1 cellular context compared by ENCODE assay signal in the genomic region with DNA sequence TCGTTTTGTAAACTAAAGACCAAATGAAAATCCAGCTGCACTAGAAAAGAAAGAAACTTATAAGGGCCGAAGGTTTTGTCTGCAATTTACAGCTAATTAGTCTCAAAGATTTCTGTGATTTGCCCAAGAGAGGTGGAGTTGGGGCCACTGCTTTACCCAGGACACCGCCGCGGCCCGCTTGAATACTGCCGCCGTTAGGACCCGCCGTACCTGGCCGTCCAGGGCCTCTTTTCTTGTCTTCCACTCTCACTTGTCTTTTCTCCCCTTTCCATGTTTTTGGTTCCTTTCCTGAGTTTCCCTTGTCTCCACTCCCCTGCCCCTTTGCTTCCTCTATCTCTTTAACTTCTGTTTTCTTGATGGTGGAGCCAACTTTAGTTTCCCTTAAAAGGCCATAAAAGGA.
TF ChIP-seq lines count a peak whose summit lies in the region.

No MANE protein-coding gene starts in this region.

TF ChIP-seq in HCT116, 20 proteins besides CTCF, POLR2A, EP300 and RAD21 (continued from another document):
- TF ChIP-seq, protein P1, sequence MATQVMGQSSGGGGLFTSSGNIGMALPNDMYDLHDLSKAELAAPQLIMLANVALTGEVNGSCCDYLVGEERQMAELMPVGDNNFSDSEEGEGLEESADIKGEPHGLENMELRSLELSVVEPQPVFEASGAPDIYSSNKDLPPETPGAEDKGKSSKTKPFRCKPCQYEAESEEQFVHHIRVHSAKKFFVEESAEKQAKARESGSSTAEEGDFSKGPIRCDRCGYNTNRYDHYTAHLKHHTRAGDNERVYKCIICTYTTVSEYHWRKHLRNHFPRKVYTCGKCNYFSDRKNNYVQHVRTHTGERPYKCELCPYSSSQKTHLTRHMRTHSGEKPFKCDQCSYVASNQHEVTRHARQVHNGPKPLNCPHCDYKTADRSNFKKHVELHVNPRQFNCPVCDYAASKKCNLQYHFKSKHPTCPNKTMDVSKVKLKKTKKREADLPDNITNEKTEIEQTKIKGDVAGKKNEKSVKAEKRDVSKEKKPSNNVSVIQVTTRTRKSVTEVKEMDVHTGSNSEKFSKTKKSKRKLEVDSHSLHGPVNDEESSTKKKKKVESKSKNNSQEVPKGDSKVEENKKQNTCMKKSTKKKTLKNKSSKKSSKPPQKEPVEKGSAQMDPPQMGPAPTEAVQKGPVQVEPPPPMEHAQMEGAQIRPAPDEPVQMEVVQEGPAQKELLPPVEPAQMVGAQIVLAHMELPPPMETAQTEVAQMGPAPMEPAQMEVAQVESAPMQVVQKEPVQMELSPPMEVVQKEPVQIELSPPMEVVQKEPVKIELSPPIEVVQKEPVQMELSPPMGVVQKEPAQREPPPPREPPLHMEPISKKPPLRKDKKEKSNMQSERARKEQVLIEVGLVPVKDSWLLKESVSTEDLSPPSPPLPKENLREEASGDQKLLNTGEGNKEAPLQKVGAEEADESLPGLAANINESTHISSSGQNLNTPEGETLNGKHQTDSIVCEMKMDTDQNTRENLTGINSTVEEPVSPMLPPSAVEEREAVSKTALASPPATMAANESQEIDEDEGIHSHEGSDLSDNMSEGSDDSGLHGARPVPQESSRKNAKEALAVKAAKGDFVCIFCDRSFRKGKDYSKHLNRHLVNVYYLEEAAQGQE (IDR thresholded peaks at IDR 0.05; ENCODE audit: low read depth): no peak
- TF ChIP-seq YY1 (IDR thresholded peaks at IDR 0.05; ENCODE audit: extremely low read depth, insufficient replicate concordance, low read depth, low read length) (no peak), EGR1 (IDR thresholded peaks at IDR 0.05; ENCODE audit: low read depth) (no peak), ZFX (IDR thresholded peaks at IDR 0.05) (no peak), SRF (IDR thresholded peaks at IDR 0.05; ENCODE audit: low read depth) (no peak), FOSL1 (IDR thresholded peaks at IDR 0.05; ENCODE audit: low read depth) (no peak), ZNF274 (IDR thresholded peaks at IDR 0.05; ENCODE audit: low read depth, low read length) (no peak), CBX3 (IDR thresholded peaks at IDR 0.05; ENCODE audit: low read depth) (no peak), ELF1 (IDR thresholded peaks at IDR 0.05; ENCODE audit: borderline replicate concordance, low read depth) (no peak), SIN3A (IDR thresholded peaks at IDR 0.05; ENCODE audit: low read depth) (no peak), TCF7L2 (IDR thresholded peaks at IDR 0.05; ENCODE audit: borderline replicate concordance, extremely low read depth, insufficient read depth, insufficient read length) (no peak)
- TF ChIP-seq, protein P2, sequence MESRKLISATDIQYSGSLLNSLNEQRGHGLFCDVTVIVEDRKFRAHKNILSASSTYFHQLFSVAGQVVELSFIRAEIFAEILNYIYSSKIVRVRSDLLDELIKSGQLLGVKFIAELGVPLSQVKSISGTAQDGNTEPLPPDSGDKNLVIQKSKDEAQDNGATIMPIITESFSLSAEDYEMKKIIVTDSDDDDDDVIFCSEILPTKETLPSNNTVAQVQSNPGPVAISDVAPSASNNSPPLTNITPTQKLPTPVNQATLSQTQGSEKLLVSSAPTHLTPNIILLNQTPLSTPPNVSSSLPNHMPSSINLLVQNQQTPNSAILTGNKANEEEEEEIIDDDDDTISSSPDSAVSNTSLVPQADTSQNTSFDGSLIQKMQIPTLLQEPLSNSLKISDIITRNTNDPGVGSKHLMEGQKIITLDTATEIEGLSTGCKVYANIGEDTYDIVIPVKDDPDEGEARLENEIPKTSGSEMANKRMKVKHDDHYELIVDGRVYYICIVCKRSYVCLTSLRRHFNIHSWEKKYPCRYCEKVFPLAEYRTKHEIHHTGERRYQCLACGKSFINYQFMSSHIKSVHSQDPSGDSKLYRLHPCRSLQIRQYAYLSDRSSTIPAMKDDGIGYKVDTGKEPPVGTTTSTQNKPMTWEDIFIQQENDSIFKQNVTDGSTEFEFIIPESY (IDR thresholded peaks at IDR 0.05; ENCODE audit: extremely low read depth, insufficient replicate concordance, low read length): no peak
TF ChIP-seq in HCT116: peak in this region for 0.
